In the genomic region with DNA sequence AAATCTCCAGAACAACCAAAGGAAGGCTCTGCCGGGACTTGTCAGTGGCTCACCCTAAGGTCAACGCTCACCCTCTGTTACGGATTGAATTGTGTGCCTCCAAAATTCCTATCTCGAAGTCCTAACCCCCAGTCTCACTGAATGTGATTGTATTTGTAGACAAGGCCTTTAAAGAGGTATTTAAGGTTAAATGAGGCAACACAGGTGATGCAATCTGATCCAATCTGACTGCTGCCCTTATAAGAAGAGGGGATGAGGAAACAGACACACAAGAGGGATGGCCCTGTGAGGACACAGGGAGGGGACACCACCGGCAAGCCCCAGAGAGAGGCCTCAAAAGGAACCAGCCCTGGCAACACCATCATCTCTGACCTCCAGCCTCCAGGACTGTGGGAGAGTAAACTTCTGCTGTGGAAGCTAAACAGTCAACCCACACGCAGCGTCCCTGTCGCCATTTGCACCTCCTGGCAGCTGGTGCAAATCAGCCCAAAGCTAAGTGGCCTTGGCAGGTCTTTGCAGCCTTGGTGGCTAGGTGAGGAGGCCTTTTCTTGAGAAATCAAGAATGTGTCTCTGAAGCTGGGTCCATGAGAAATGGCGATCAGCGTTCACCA, we compare ENCODE assay signal across 22 cellular contexts. TPM values are rescaled to one million over a fixed set of nuclear protein-coding genes. Genes with fewer than 3 reads are reported as not detected.
DNase-seq lines count a peak whose midpoint lies in the region; ATAC-seq and TF ChIP-seq lines count a peak whose summit lies in the region.
"Had no signal": no experiment of that assay in that cellular context is flagged by ENCODE, and none has a peak within 500 bp of the region (broad histone marks: within the 10 kb centered on the region; RNA-seq: fewer than 3 reads in every experiment).

No MANE protein-coding gene starts in this region.

- peaks cover 0 to 28% (median 7%) of the 10 kb centered on the region in 3 donors for H3K27me3 ChIP-seq in psoas muscle (ENCODE audit: insufficient read depth in 3 of 3, low read length in 2 of 3)

- H3K9me3 Mint-ChIP-seq in activated CD8-positive, alpha-beta T cell treated with anti-CD3 and anti-CD28 coated beads for 36 hours, result peaks cover 4% of the 10 kb centered on the region
- H3K9me3 Mint-ChIP-seq in activated CD8-positive, alpha-beta T cell treated with anti-CD3 and anti-CD28 coated beads, Interleukin-2, amount 10 ng/mL, durations not matched to agents 7 days and 5 days (ENCODE audit: insufficient read depth), result peaks cover 6% of the 10 kb centered on the region
- H3K9me3 Mint-ChIP-seq in central memory CD8-positive, alpha-beta T cell, result no peaks in the 10 kb centered on the region
- peaks cover 2 to 6% of the 10 kb centered on the region in 2 donors for H3K9me3 Mint-ChIP-seq in natural killer cell
- H3K9me3 Mint-ChIP-seq: CD8-positive, alpha-beta memory T cell had no signal

- H3K4me3 Mint-ChIP-seq in activated CD8-positive, alpha-beta T cell treated with anti-CD3 and anti-CD28 coated beads for 36 hours, result no peak overlapping the region
- H3K4me3 Mint-ChIP-seq in activated CD8-positive, alpha-beta T cell treated with anti-CD3 and anti-CD28 coated beads, Interleukin-2, amount 10 ng/mL, durations not matched to agents 7 days and 5 days, result no peak overlapping the region
- H3K4me3 Mint-ChIP-seq in central memory CD8-positive, alpha-beta T cell, result no peak overlapping the region
- H3K4me3 Mint-ChIP-seq in natural killer cell, result no peak overlapping the region
- H3K4me3 Mint-ChIP-seq: HFFc6 had no signal

- H3K4me1 Mint-ChIP-seq in activated CD8-positive, alpha-beta T cell treated with anti-CD3 and anti-CD28 coated beads for 36 hours (ENCODE audit: low read depth), result peaks cover 55% of the 10 kb centered on the region
- peaks cover 58% of the 10 kb centered on the region for H3K4me1 Mint-ChIP-seq in activated CD8-positive, alpha-beta T cell treated with anti-CD3 and anti-CD28 coated beads, Interleukin-2, amount 10 ng/mL, durations not matched to agents 7 days and 5 days (ENCODE audit: low read depth)
- H3K4me1 Mint-ChIP-seq in central memory CD8-positive, alpha-beta T cell, result peaks cover 55% of the 10 kb centered on the region
- H3K4me1 Mint-ChIP-seq in natural killer cell, result peaks cover 46 to 56% of the 10 kb centered on the region in 2 donors

- no peak for TF ChIP-seq CTCF in activated CD8-positive, alpha-beta T cell treated with anti-CD3 and anti-CD28 coated beads for 36 hours (IDR thresholded peaks at IDR 0.05)
- no peak for TF ChIP-seq CTCF in psoas muscle (IDR thresholded peaks at IDR 0.05)
- TF ChIP-seq CTCF in natural killer cell (IDR thresholded peaks at IDR 0.05), result no peak

- DNase-seq in activated CD8-positive, alpha-beta T cell treated with anti-CD3 and anti-CD28 coated beads for 36 hours, result no peak
- DNase-seq in activated CD8-positive, alpha-beta T cell treated with anti-CD3 and anti-CD28 coated beads, Interleukin-2, amount 10 ng/mL, durations not matched to agents 7 days and 5 days, result no peak
- DNase-seq in MV-4-11 (lab: John Stamatoyannopoulos, UW) (peak; percentile 22), posterior vena cava (ENCODE audit: low spot score) (peak; percentile 50), psoas muscle (no peak), natural killer cell (no peak)
- no peak for DNase-seq in central memory CD8-positive, alpha-beta T cell (ENCODE audit: low spot score in 2 of 2)
- DNase-seq: CD8-positive, alpha-beta memory T cell; HFFc6; KG1; NCI-H1417 treated with DMSO at 0.1 percent for 48 hours; NCI-H187 treated with DMSO at 0.1 percent for 48 hours; NCI-H226; NCI-H524; NCI-H82; PC-3; RPMI8226; SHP77 treated with DMSO at 0.1 percent for 48 hours; SK-N-SH had no signal

- POLR2A ChIA-PET in activated CD8-positive, alpha-beta T cell treated with anti-CD3 and anti-CD28 coated beads for 36 hours (lab: Charles Lee), result interaction anchor here (0.6 to 8.0 kb wide), 2 partner anchors 22 to 46 kb away, joined by 3 to 133 read pairs; a partner anchor contains a TSS
- POLR2A ChIA-PET in activated CD8-positive, alpha-beta T cell treated with anti-CD3 and anti-CD28 coated beads, Interleukin-2, amount 10 ng/mL, durations not matched to agents 7 days and 5 days (lab: Charles Lee), result no interaction called here

- WGBS in psoas muscle, 3 donors, result 72 to 76% (median 75%) methylated on average over 10 of the region's 10 CpGs

- intact Hi-C loops in activated CD8-positive, alpha-beta T cell treated with anti-CD3 and anti-CD28 coated beads for 36 hours (cut with micrococcal nuclease), result loop anchor here (10.0 kb wide), 1 partner anchor 283 kb away; no protein-coding TSS in a partner anchor
- intact Hi-C loops in posterior vena cava (cut with DNase I), result no loop called here
- intact Hi-C loops in psoas muscle (cut with DNase I), result no loop called here
- intact Hi-C loops in natural killer cell (cut with micrococcal nuclease), result loop anchor here (10.0 kb wide), 2 partner anchors 97 to 257 kb away; no protein-coding TSS in a partner anchor

- H3K4me3 ChIP-seq in psoas muscle, result no peak overlapping the region
- H3K4me3 ChIP-seq: A549 had no signal

- peak overlapping the region; percentile 13 for H3K27ac Mint-ChIP-seq in activated CD8-positive, alpha-beta T cell treated with anti-CD3 and anti-CD28 coated beads for 36 hours
- no peak overlapping the region for H3K27ac Mint-ChIP-seq in activated CD8-positive, alpha-beta T cell treated with anti-CD3 and anti-CD28 coated beads, Interleukin-2, amount 10 ng/mL, durations not matched to agents 7 days and 5 days
- H3K27ac Mint-ChIP-seq in central memory CD8-positive, alpha-beta T cell (ENCODE audit: low read depth), result peak overlapping the region; percentile 41
- no peak overlapping the region for H3K27ac Mint-ChIP-seq in natural killer cell
- H3K27ac Mint-ChIP-seq: HFFc6 had no signal

- no peaks in the 10 kb centered on the region for H3K36me3 ChIP-seq in psoas muscle (ENCODE audit: insufficient read depth in 1 of 2, low read depth in 1 of 2)

- H3K4me1 ChIP-seq in psoas muscle, result no peaks in the 10 kb centered on the region
- H3K4me1 ChIP-seq: A549 had no signal

- no peaks in the 10 kb centered on the region for H3K9me3 ChIP-seq in psoas muscle

- ATAC-seq in activated CD8-positive, alpha-beta T cell treated with anti-CD3 and anti-CD28 coated beads for 36 hours, result no peak
- ATAC-seq in activated CD8-positive, alpha-beta T cell treated with anti-CD3 and anti-CD28 coated beads, Interleukin-2, amount 10 ng/mL, durations not matched to agents 7 days and 5 days, result no peak
- no peak for ATAC-seq in central memory CD8-positive, alpha-beta T cell (replicated peaks; ENCODE audit: extremely low read depth, poor library complexity, severe bottlenecking)
- ATAC-seq in psoas muscle (no peak), HG03457 (IDR thresholded peaks at IDR 0.05; ENCODE audit: unreplicated experiment) (no peak), natural killer cell (no peak)
- ATAC-seq: A549 had no signal

- no peak overlapping the region for H3K27ac ChIP-seq in psoas muscle
- H3K27ac ChIP-seq: A549 had no signal

- no peaks in the 10 kb centered on the region for H3K27me3 Mint-ChIP-seq in activated CD8-positive, alpha-beta T cell treated with anti-CD3 and anti-CD28 coated beads for 36 hours
- no peaks in the 10 kb centered on the region for H3K27me3 Mint-ChIP-seq in activated CD8-positive, alpha-beta T cell treated with anti-CD3 and anti-CD28 coated beads, Interleukin-2, amount 10 ng/mL, durations not matched to agents 7 days and 5 days (ENCODE audit: low read depth)
- H3K27me3 Mint-ChIP-seq in central memory CD8-positive, alpha-beta T cell, result no peaks in the 10 kb centered on the region
- H3K27me3 Mint-ChIP-seq in natural killer cell (ENCODE audit: low read depth in 2 of 2), result peaks cover 49 to 65% of the 10 kb centered on the region in 2 donors
- H3K27me3 Mint-ChIP-seq: CD8-positive, alpha-beta memory T cell had no signal

- peaks cover 87% of the 10 kb centered on the region for H3K36me3 Mint-ChIP-seq in activated CD8-positive, alpha-beta T cell treated with anti-CD3 and anti-CD28 coated beads for 36 hours (ENCODE audit: low read depth)
- peaks cover 91% of the 10 kb centered on the region for H3K36me3 Mint-ChIP-seq in activated CD8-positive, alpha-beta T cell treated with anti-CD3 and anti-CD28 coated beads, Interleukin-2, amount 10 ng/mL, durations not matched to agents 7 days and 5 days (ENCODE audit: low read depth)
- H3K36me3 Mint-ChIP-seq in central memory CD8-positive, alpha-beta T cell (ENCODE audit: insufficient read depth), result peaks cover 61% of the 10 kb centered on the region
- peaks cover 7% of the 10 kb centered on the region for H3K36me3 Mint-ChIP-seq in natural killer cell

- CTCF ChIA-PET in activated CD8-positive, alpha-beta T cell treated with anti-CD3 and anti-CD28 coated beads for 36 hours (lab: Charles Lee), result interaction anchor here (1.0 to 1.2 kb wide), 3 partner anchors 23 to 118 kb away, joined by 3 read pairs; no protein-coding TSS in a partner anchor
- CTCF ChIA-PET in activated CD8-positive, alpha-beta T cell treated with anti-CD3 and anti-CD28 coated beads, Interleukin-2, amount 10 ng/mL, durations not matched to agents 7 days and 5 days (lab: Charles Lee), result no interaction called here

RNA-seq across cellular contexts. Expression of a gene that starts 24.2 kb away (rescaled TPM):
- total RNA-seq in activated CD8-positive, alpha-beta T cell treated with anti-CD3 and anti-CD28 coated beads for 36 hours, result 10 to 100 TPM; 48.7 to 52.9 TPM
- total RNA-seq in activated CD8-positive, alpha-beta T cell treated with anti-CD3 and anti-CD28 coated beads, Interleukin-2, amount 10 ng/mL, durations not matched to agents 7 days and 5 days, result 10 to 100 TPM; 68.7 to 74.0 TPM
- total RNA-seq in posterior vena cava (under 1 TPM; 0.32 to 0.38 TPM), psoas muscle (under 1 TPM in 1 of 4 donors, not detected in 3; 0.21 TPM), natural killer cell (1 to 10 TPM in 2 of 3 donors, under 1 TPM in 1; 0.66 to 5.0 (median 2.0) TPM)
- polyA plus RNA-seq in psoas muscle, result under 1 TPM in 1 of 3 donors, not detected in 2; 0.06 TPM
- total RNA-seq: HFFc6 had no signal
- polyA plus RNA-seq: A549, BJ, SK-N-SH had no signal

RNA-seq across cellular contexts. Expression of a gene that starts 32.1 kb away (rescaled TPM):
- 100 to 1,000 TPM; 123 to 134 TPM for total RNA-seq in activated CD8-positive, alpha-beta T cell treated with anti-CD3 and anti-CD28 coated beads for 36 hours
- 10 to 100 TPM in 1 of 2 experiments, 1 to 10 TPM in 1; 9.9 to 10.1 TPM for total RNA-seq in activated CD8-positive, alpha-beta T cell treated with anti-CD3 and anti-CD28 coated beads, Interleukin-2, amount 10 ng/mL, durations not matched to agents 7 days and 5 days
- total RNA-seq in posterior vena cava, result not detected
- under 1 TPM in 1 of 4 donors, not detected in 3; 0.25 TPM for total RNA-seq in psoas muscle
- not detected for polyA plus RNA-seq in psoas muscle
- under 1 TPM in 1 of 3 donors, not detected in 2; 0.25 TPM for total RNA-seq in natural killer cell
- total RNA-seq: HFFc6, PC-3 had no signal
- polyA plus RNA-seq: BJ, SK-N-SH had no signal

Comparison
In these comparisons a context has a peak if more than half of its experiments do, and no peak if none do; other contexts are left out.
1. H3K27ac Mint-ChIP-seq: peak in activated CD8-positive, alpha-beta T cell treated with anti-CD3 and anti-CD28 coated beads for 36 hours (single experiment) and central memory CD8-positive, alpha-beta T cell (single experiment); none in activated CD8-positive, alpha-beta T cell treated with anti-CD3 and anti-CD28 coated beads, Interleukin-2, amount 10 ng/mL, durations not matched to agents 7 days and 5 days (single experiment) and natural killer cell (0 of 2).
2. RNA of a gene that starts 32.1 kb away (total RNA-seq): 123 to 134 TPM in activated CD8-positive, alpha-beta T cell treated with anti-CD3 and anti-CD28 coated beads for 36 hours; 9.9 to 10.1 TPM in activated CD8-positive, alpha-beta T cell treated with anti-CD3 and anti-CD28 coated beads, Interleukin-2, amount 10 ng/mL, durations not matched to agents 7 days and 5 days, 0.25 TPM in natural killer cell, not detected in posterior vena cava and 0.25 TPM in psoas muscle; every median in the first group is over 10 times any median in the second.
3. DNase-seq: peak in MV-4-11 (single experiment) and posterior vena cava (single experiment); none in activated CD8-positive, alpha-beta T cell treated with anti-CD3 and anti-CD28 coated beads for 36 hours (single experiment), activated CD8-positive, alpha-beta T cell treated with anti-CD3 and anti-CD28 coated beads, Interleukin-2, amount 10 ng/mL, durations not matched to agents 7 days and 5 days (single experiment), central memory CD8-positive, alpha-beta T cell (0 of 2), psoas muscle (0 of 2) and natural killer cell (single experiment).
4. RNA of a gene that starts 24.2 kb away (total RNA-seq): 68.7 to 74.0 TPM in activated CD8-positive, alpha-beta T cell treated with anti-CD3 and anti-CD28 coated beads, Interleukin-2, amount 10 ng/mL, durations not matched to agents 7 days and 5 days and 48.7 to 52.9 TPM in activated CD8-positive, alpha-beta T cell treated with anti-CD3 and anti-CD28 coated beads for 36 hours; 0.66 to 5.0 TPM in natural killer cell, 0.32 to 0.38 TPM in posterior vena cava and 0.21 TPM in psoas muscle; every median in the first group is over 4 times any median in the second.
5. intact Hi-C loops: an anchor here in activated CD8-positive, alpha-beta T cell treated with anti-CD3 and anti-CD28 coated beads for 36 hours (10.0 kb wide) and natural killer cell (10.0 kb wide); none called in posterior vena cava and psoas muscle.